Comparison of ENCODE assay signal across 1 cellular context in genomic region chr1:13356774-13357173, GRCh38.
A peak's percentile ranks its signal among the peaks of the same experiment; 100 is the strongest.
TF ChIP-seq lines count a peak whose summit lies in the region.

No MANE protein-coding gene starts in this region.

TF ChIP-seq in A549, 52 proteins besides CTCF, POLR2A, EP300 and RAD21:
- TF ChIP-seq SMC3 (IDR thresholded peaks at IDR 0.05), result peak; percentile 54
